Comparison of ENCODE assay signal across 8 cellular contexts in the genomic region with DNA sequence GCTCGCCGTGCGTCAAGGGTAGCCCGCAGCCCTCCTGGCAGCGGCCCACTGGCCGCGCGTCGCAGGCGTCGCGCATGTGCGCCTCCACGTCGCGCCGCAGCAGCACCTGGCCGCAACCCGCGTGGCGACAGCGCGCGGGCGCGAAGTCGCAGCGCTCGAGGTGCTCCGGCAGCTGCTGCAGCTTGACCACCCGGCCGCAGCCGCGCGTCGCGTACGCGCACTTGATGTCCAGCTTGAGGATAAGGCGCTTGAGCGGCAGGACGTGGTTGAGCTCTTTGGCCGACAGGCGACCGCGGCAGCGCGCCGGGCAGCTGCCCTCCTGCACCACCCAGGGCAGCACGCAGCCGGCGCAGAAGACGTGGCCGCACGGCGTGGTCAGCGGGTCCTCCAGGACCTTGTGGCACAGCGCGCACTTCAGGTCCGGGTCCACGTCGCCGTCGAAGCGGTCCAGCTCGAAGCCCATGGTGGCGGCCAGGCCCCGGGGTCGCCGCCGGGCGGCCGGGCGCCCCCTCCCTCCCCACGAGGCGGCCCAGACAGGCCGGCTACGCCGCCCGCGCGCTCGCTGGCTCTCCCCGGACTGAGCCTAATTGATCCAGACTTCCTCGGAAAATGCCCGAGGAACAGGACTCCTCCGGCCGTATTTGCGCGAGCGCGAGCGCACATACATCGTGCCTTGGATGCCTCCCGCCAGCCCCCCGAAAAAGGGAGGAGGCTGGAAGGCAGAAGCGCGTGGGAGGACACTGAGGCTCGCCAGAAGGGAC. TPM values are rescaled to one million over a fixed set of nuclear protein-coding genes. Genes with fewer than 3 reads are reported as not detected.
DNase-seq lines count a peak whose midpoint lies in the region; ATAC-seq, FAIRE-seq and TF ChIP-seq lines count a peak whose summit lies in the region.

A gene (minus strand): TSS at position 579 of the 761 bp plus-strand sequence.

- POLR2A ChIA-PET in A549 (lab: Yijun Ruan, JAX) (no interaction called here), T-cell (lab: Charles Lee) (no interaction called here)

- H3K27ac Mint-ChIP-seq in T-cell = no peak within 1 kb of the TSS

- FAIRE-seq in A549 (lab: Jason Lieb, UNC) = no peak

- no peak for TF ChIP-seq RAD21 in A549 (conservative IDR thresholded peaks at IDR 0.05 in 1 of 2, IDR thresholded peaks at IDR 0.05 in 1 of 2)

- no peak for TF ChIP-seq POLR2A in A549 (IDR thresholded peaks at IDR 0.05; ENCODE audit: low read length)

- no peaks in the 10 kb centered on the region for H3K27me3 ChIP-seq in colonic mucosa

- no peaks in the 10 kb centered on the region for H3K36me3 ChIP-seq in colonic mucosa

- CTCF ChIA-PET in A549 (lab: Yijun Ruan, JAX) = no interaction called here
- CTCF ChIA-PET in T-cell (lab: Charles Lee) = no interaction called here

- intact Hi-C loops in colonic mucosa (cut with DNase I) = loop anchor here (5.0 to 10.0 kb wide), 3 partner anchors 117 to 530 kb away; no protein-coding TSS in a partner anchor

- peak within 1 kb of the TSS; percentile 22; the same call in 1 of the 3 replicates for H3K4me3 ChIP-seq in A549
- peak within 1 kb of the TSS; percentile 44 for H3K4me3 ChIP-seq in colonic mucosa

- H3K4me1 ChIP-seq in A549 (no peaks in the 10 kb centered on the region), colonic mucosa (no peaks in the 10 kb centered on the region)

- H3K4me1 Mint-ChIP-seq in T-cell = no peaks in the 10 kb centered on the region

- H3K9me3 ChIP-seq in A549 (no peaks in the 10 kb centered on the region), colonic mucosa (no peaks in the 10 kb centered on the region)

- no peak for DNase-seq in A549 (ENCODE audit: low read depth in 1 of 2, low spot score in 1 of 2)
- peak; percentile 8 for DNase-seq in NCI-H1092 (lab: John Stamatoyannopoulos, UW)
- peak; percentile 84 for DNase-seq in colonic mucosa
- DNase-seq in left kidney (ENCODE audit: low read depth, low spot score) = peak; percentile 90
- DNase-seq in T-cell = no peak
- no peak for DNase-seq in cerebellar cortex (ENCODE audit: low spot score)
- DNase-seq in stimulated activated CD4-positive, alpha-beta T cell treated with anti-CD3 and anti-CD28 coated beads, Interleukin-2, amount 100 ng/mL, for 48 hours = no peak

- TF ChIP-seq CTCF in A549 (IDR thresholded peaks at IDR 0.05) (no peak), colonic mucosa (IDR thresholded peaks at IDR 0.05) (no peak)

- TF ChIP-seq EP300 in A549 (IDR thresholded peaks at IDR 0.05) = no peak

- H3K36me3 Mint-ChIP-seq in T-cell = no peaks in the 10 kb centered on the region

- H3K27me3 Mint-ChIP-seq in T-cell = peaks cover 15 to 17% of the 10 kb centered on the region in 2 donors

- H3K9ac ChIP-seq in colonic mucosa (ENCODE audit: low read depth in 2 of 2, low read length in 2 of 2) = peak within 1 kb of the TSS; percentile 62 to 70

- H3K27ac ChIP-seq in A549 (no peak within 1 kb of the TSS), colonic mucosa (peak within 1 kb of the TSS; percentile 56), temporal lobe (ENCODE audit: low read depth, low read length) (peak within 1 kb of the TSS; percentile 50)

- WGBS in A549 (ENCODE audit: missing lambda C conversion rate) = 71% methylated on average over 43 of the region's 99 CpGs

- no peak within 1 kb of the TSS for H3K4me3 Mint-ChIP-seq in T-cell

- peaks cover 0 to 3% (median 0%) of the 10 kb centered on the region in 3 donors for H3K9me3 Mint-ChIP-seq in T-cell

- ATAC-seq in A549 = no peak; a peak in 1 of 6 replicates
- ATAC-seq in T-cell (replicated peaks in 1 of 4) = no peak

- H3K4me2 ChIP-seq in A549 = peak within 1 kb of the TSS; percentile 62

TF ChIP-seq in A549, 52 proteins besides CTCF, POLR2A, EP300 and RAD21:
- TF ChIP-seq GATA3 (IDR thresholded peaks at IDR 0.05; ENCODE audit: borderline replicate concordance) (no peak), RNF2 (IDR thresholded peaks at IDR 0.05; ENCODE audit: borderline replicate concordance, low read depth) (no peak), PHF8 (IDR thresholded peaks at IDR 0.05; ENCODE audit: borderline replicate concordance, low read depth) (no peak), TP53 (CRISPR knock-in tag; IDR thresholded peaks at IDR 0.05) (no peak)
- TF ChIP-seq, protein P1, sequence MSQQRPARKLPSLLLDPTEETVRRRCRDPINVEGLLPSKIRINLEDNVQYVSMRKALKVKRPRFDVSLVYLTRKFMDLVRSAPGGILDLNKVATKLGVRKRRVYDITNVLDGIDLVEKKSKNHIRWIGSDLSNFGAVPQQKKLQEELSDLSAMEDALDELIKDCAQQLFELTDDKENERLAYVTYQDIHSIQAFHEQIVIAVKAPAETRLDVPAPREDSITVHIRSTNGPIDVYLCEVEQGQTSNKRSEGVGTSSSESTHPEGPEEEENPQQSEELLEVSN (IDR thresholded peaks at IDR 0.05; ENCODE audit: borderline replicate concordance, low read depth) = no peak

RNA-seq across cellular contexts. Expression of the gene that starts here (rescaled TPM):
- polyA plus RNA-seq in A549 (2011; rRNA removed) (not detected in 2 replicates), A549 (2017; fragmentation: RNase III; extraction: RNeasy Plus Mini Kit Qiagen cat#74134 plus additional on column Dnase treatment) (not detected in 3 replicates)
- polyA plus RNA-seq in A549 (2012; cell fraction: cytosol; rRNA removed) = not detected in 2 replicates
- not detected in 2 replicates for polyA plus RNA-seq in A549 (2012; cell fraction: nucleus; rRNA removed)
- polyA minus RNA-seq in A549 (2011; rRNA and poly(A)+ RNA removed) = 1.0 TPM in 1 of 2 replicates, not detected in the other
- total RNA-seq in colonic mucosa (10 to 100 TPM; 13.6 to 19.1 TPM), temporal lobe (28.0 TPM), T-cell (under 1 TPM in 3 of 5 donors, not detected in 2; 0.16 to 0.73 (median 0.18) TPM)

Comparison
In these comparisons a context has a peak if more than half of its experiments do, and no peak if none do; other contexts are left out.
1. RNA of the gene that starts here (total RNA-seq): 28.0 TPM in temporal lobe (single experiment) and 13.6 to 19.1 TPM in colonic mucosa; 0.16 to 0.73 TPM in T-cell; every median in the first group is over 4 times any median in the second.
2. DNase-seq: peak in NCI-H1092 (single experiment), colonic mucosa (single experiment) and left kidney (single experiment); none in A549 (0 of 2), T-cell (0 of 34), cerebellar cortex (single experiment) and stimulated activated CD4-positive, alpha-beta T cell treated with anti-CD3 and anti-CD28 coated beads, Interleukin-2, amount 100 ng/mL, for 48 hours (0 of 2).
3. H3K27ac ChIP-seq: peak in colonic mucosa (single experiment) and temporal lobe (single experiment); none in A549 (0 of 2).